In genomic region chr7:1713502-1714484, GRCh38 we compare ENCODE assay signal across 12 cellular contexts. TPM values are rescaled to one million over a fixed set of nuclear protein-coding genes. Genes with fewer than 3 reads are reported as not detected.
DNase-seq lines count a peak whose midpoint lies in the region; FAIRE-seq and TF ChIP-seq lines count a peak whose summit lies in the region.
"Had no signal": no experiment of that assay in that cellular context is flagged by ENCODE, and none has a peak within 500 bp of the region (broad histone marks: within the 10 kb centered on the region; RNA-seq: fewer than 3 reads in every experiment).

No MANE protein-coding gene starts in this region.

- H3K4me2 ChIP-seq in smooth muscle cell = no peak overlapping the region

- intact Hi-C loops in left ventricle myocardium inferior (cut with micrococcal nuclease) = no loop called here

- H3K9me3 ChIP-seq in left ventricle myocardium inferior (replicated peaks) = peaks cover 16% of the 10 kb centered on the region
- peaks cover 1% of the 10 kb centered on the region for H3K9me3 ChIP-seq in small intestine (ENCODE audit: control insufficient read depth, low read depth)
- peaks cover 3% of the 10 kb centered on the region for H3K9me3 ChIP-seq in smooth muscle cell (replicated peaks; ENCODE audit: low read depth)

- no peaks in the 10 kb centered on the region for H3F3A ChIP-seq in smooth muscle cell (ENCODE audit: low read depth)

- H3K36me3 ChIP-seq in left ventricle myocardium inferior (peaks cover 18% of the 10 kb centered on the region), small intestine (ENCODE audit: control insufficient read depth in 2 of 2, insufficient read depth in 2 of 2, low read length in 2 of 2) (no peaks in the 10 kb centered on the region), smooth muscle cell (ENCODE audit: low read depth) (no peaks in the 10 kb centered on the region)
- H3K36me3 ChIP-seq: esophagus squamous epithelium, left lung had no signal

- H3K79me2 ChIP-seq in smooth muscle cell (ENCODE audit: low read depth) = no peaks in the 10 kb centered on the region

- H3K27ac ChIP-seq in left ventricle myocardium inferior (replicated peaks) (peak overlapping the region; percentile 77), small intestine (ENCODE audit: low read depth in 1 of 2, low read length in 1 of 2) (no peak overlapping the region), smooth muscle cell (ENCODE audit: low read depth) (no peak overlapping the region)
- H3K27ac ChIP-seq: 22Rv1, esophagus squamous epithelium, left lung had no signal

- FAIRE-seq in small intestine (lab: Jason Lieb, UNC) = no peak

- TF ChIP-seq CTCF in left ventricle myocardium inferior (IDR thresholded peaks at IDR 0.05; ENCODE audit: borderline replicate concordance) (no peak), smooth muscle cell (IDR thresholded peaks at IDR 0.05; ENCODE audit: borderline replicate concordance, insufficient read depth, poor library complexity, severe bottlenecking) (no peak)

- no peak overlapping the region for H2AFZ ChIP-seq in smooth muscle cell (ENCODE audit: low read depth)

- H3K4me3 ChIP-seq in left ventricle myocardium inferior = no peak overlapping the region
- no peak overlapping the region for H3K4me3 ChIP-seq in small intestine (ENCODE audit: low read depth in 1 of 2, low read length in 2 of 2)
- no peak overlapping the region for H3K4me3 ChIP-seq in smooth muscle cell
- H3K4me3 ChIP-seq: esophagus squamous epithelium, left lung had no signal

- peaks cover 20% of the 10 kb centered on the region for H4K20me1 ChIP-seq in smooth muscle cell (ENCODE audit: low read depth)

- H3K27me3 ChIP-seq in left ventricle myocardium inferior (ENCODE audit: low read depth) (no peaks in the 10 kb centered on the region), small intestine (ENCODE audit: control insufficient read depth in 2 of 2, insufficient read depth in 2 of 2, low read length in 2 of 2) (no peaks in the 10 kb centered on the region), smooth muscle cell (ENCODE audit: low read depth) (no peaks in the 10 kb centered on the region)

- in situ Hi-C loops in ACHN (cut with HindIII; ENCODE audit: low pct_ligation_motif_present, low pct_unique_long_range_greater_than_20kb, low sequenced_read_pairs) = loop anchor here (25.0 kb wide), 1 partner anchor 126 kb away; no protein-coding TSS in a partner anchor

- H3K4me1 ChIP-seq in left ventricle myocardium inferior (peaks cover 46% of the 10 kb centered on the region), small intestine (ENCODE audit: control insufficient read depth in 2 of 2, insufficient read depth in 1 of 2, low read depth in 1 of 2, low read length in 1 of 2) (no peaks in the 10 kb centered on the region), smooth muscle cell (ENCODE audit: low read depth) (peaks cover 7% of the 10 kb centered on the region)
- H3K4me1 ChIP-seq: left lung had no signal

- H3K9ac ChIP-seq in smooth muscle cell (ENCODE audit: low read depth) = no peak overlapping the region

- DNase-seq in DMS 273 (lab: John Stamatoyannopoulos, UW; ENCODE audit: unreplicated experiment) (peak; percentile 86), DMS 273 treated with DMSO at 0.1 percent for 48 hours (lab: John Stamatoyannopoulos, UW) (no peak), NCI-H82 treated with DMSO at 0.1 percent for 48 hours (lab: John Stamatoyannopoulos, UW; ENCODE audit: unreplicated experiment) (peak; percentile 57), left ventricle myocardium inferior (peak; percentile 67), small intestine (peak; percentile 44), ACHN (no peak), smooth muscle cell (lab: John Stamatoyannopoulos, UW; ENCODE audit: unreplicated experiment) (no peak), RKO (ENCODE audit: low spot score) (no peak)
- DNase-seq: esophagus squamous epithelium, NCI-H446 treated with DMSO at 0.1 percent for 48 hours had no signal

- 14 to 53% (median 45%) methylated on average over 31 to 33 of the region's 33 CpGs for WGBS in small intestine, 3 donors
- WGBS in smooth muscle cell (ENCODE audit: low lambda C conversion rate) = 55% methylated on average over 32 of the region's 33 CpGs

RNA-seq across cellular contexts. Expression of gene ELFN1, which starts 43.7 kb away (rescaled TPM):
- total RNA-seq in left ventricle myocardium inferior = 10.5 TPM
- 1 to 10 TPM in 1 of 3 donors, not detected in 2; 2.0 TPM for polyA plus RNA-seq in small intestine
- total RNA-seq in smooth muscle cell = 4.2 and 6.4 TPM in 2 replicates
- polyA plus RNA-seq in smooth muscle cell = 4.5 and 6.2 TPM in 2 replicates

Comparison
In these comparisons a context has a peak if more than half of its experiments do, and no peak if none do; other contexts are left out.
1. DNase-seq: peak in DMS 273 (single experiment), NCI-H82 treated with DMSO at 0.1 percent for 48 hours (single experiment), left ventricle myocardium inferior (single experiment) and small intestine (single experiment); none in DMS 273 treated with DMSO at 0.1 percent for 48 hours (single experiment), ACHN (single experiment), smooth muscle cell (single experiment) and RKO (single experiment).